1 cellular context compared by ENCODE assay signal in the genomic region with DNA sequence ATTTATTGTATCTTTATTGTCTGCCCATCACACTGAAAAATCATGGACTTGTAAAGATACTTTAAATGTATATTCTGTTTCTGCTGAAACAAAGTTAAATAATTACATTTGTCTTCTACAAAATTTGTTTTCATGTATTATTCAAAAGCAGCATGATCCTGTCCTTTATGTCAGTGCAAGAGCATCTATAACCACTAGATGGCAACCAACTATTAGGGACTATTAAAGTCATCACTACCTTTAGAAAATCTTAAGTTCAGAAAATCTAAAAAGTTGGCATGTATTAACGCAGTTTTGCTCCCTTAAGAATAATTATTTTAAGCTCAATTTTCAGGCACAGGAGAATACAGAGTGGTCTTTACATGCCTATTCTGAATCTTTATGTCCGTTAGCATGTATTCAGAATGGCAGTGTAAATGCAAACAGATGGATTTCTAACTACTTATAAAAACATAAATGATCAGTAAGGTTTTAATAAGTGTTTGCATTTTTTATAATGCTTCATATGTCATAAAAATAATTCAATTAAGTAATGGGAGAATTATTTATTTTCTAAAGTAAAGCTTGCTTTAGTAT.
TF ChIP-seq lines count a peak whose summit lies in the region.

No MANE protein-coding gene starts in this region.

TF ChIP-seq in HCT116, 20 proteins besides CTCF, POLR2A, EP300 and RAD21 (continued from another document):
- TF ChIP-seq, protein P1, sequence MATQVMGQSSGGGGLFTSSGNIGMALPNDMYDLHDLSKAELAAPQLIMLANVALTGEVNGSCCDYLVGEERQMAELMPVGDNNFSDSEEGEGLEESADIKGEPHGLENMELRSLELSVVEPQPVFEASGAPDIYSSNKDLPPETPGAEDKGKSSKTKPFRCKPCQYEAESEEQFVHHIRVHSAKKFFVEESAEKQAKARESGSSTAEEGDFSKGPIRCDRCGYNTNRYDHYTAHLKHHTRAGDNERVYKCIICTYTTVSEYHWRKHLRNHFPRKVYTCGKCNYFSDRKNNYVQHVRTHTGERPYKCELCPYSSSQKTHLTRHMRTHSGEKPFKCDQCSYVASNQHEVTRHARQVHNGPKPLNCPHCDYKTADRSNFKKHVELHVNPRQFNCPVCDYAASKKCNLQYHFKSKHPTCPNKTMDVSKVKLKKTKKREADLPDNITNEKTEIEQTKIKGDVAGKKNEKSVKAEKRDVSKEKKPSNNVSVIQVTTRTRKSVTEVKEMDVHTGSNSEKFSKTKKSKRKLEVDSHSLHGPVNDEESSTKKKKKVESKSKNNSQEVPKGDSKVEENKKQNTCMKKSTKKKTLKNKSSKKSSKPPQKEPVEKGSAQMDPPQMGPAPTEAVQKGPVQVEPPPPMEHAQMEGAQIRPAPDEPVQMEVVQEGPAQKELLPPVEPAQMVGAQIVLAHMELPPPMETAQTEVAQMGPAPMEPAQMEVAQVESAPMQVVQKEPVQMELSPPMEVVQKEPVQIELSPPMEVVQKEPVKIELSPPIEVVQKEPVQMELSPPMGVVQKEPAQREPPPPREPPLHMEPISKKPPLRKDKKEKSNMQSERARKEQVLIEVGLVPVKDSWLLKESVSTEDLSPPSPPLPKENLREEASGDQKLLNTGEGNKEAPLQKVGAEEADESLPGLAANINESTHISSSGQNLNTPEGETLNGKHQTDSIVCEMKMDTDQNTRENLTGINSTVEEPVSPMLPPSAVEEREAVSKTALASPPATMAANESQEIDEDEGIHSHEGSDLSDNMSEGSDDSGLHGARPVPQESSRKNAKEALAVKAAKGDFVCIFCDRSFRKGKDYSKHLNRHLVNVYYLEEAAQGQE (IDR thresholded peaks at IDR 0.05; ENCODE audit: low read depth) = no peak
- TF ChIP-seq FOSL1 (IDR thresholded peaks at IDR 0.05; ENCODE audit: low read depth) (no peak), CEBPB (IDR thresholded peaks at IDR 0.05; ENCODE audit: low read depth) (no peak), ZFX (IDR thresholded peaks at IDR 0.05) (no peak), JUND (IDR thresholded peaks at IDR 0.05) (no peak)
